Comparison of ENCODE assay signal across 9 cellular contexts in genomic region chr4:51895158-51895557, GRCh38. TPM values are rescaled to one million over a fixed set of nuclear protein-coding genes. Genes with fewer than 3 reads are reported as not detected.
DNase-seq lines count a peak whose midpoint lies in the region; ATAC-seq, FAIRE-seq and TF ChIP-seq lines count a peak whose summit lies in the region.
"Had no signal": no experiment of that assay in that cellular context is flagged by ENCODE, and none has a peak within 500 bp of the region (broad histone marks: within the 10 kb centered on the region; RNA-seq: fewer than 3 reads in every experiment).

No MANE protein-coding gene starts in this region.

- no peak overlapping the region for H3K9ac ChIP-seq in GM12878 (ENCODE audit: control insufficient read depth, insufficient read depth, low read length)
- H3K9ac ChIP-seq: parathyroid adenoma had no signal

- in situ Hi-C loops in GM12878 (cut with MboI) = no loop called here

- TF ChIP-seq CTCF in GM10248 (IDR thresholded peaks at IDR 0.05; ENCODE audit: control extremely low read depth, extremely low read depth, low read depth, missing control alignments) = no peak
- no peak for TF ChIP-seq CTCF in GM12878 (IDR thresholded peaks at IDR 0.05 in 2 of 3, conservative IDR thresholded peaks at IDR 0.05 in 1 of 3; ENCODE audit: control insufficient read depth in 2 of 3, extremely low read depth in 1 of 3, insufficient read depth in 1 of 3, low read depth in 3 of 3, low read length in 3 of 3)
- no peak for TF ChIP-seq CTCF in omental fat pad (IDR thresholded peaks at IDR 0.05)

- DNase-seq in GM10248 (ENCODE audit: extremely low spot score) (peak; percentile 32), GM12878 (ENCODE audit: low read depth, low spot score) (no peak), NCI-H2107 treated with DMSO at 0.1 percent for 48 hours (lab: John Stamatoyannopoulos, UW; ENCODE audit: unreplicated experiment) (no peak), NCI-H774 (lab: John Stamatoyannopoulos, UW) (no peak), NCI-H524 (lab: John Stamatoyannopoulos, UW) (no peak), omental fat pad (ENCODE audit: low spot score) (no peak)

- WGBS in GM12878 (ENCODE audit: insufficient coverage, insufficient replicate concordance, low lambda C conversion rate, missing lambda C conversion rate) = 4% methylated on average over 3 of the region's 3 CpGs

- POLR2A ChIA-PET in GM10248 (lab: Yijun Ruan, JAX) (no interaction called here), GM12878 (lab: Charles Lee) (interaction anchor here (0.6 to 1.3 kb wide), 4 partner anchors 11 to 144 kb away, joined by 3 to 6 read pairs (median 4); no protein-coding TSS in a partner anchor)

- intact Hi-C loops in GM12878 (cut with micrococcal nuclease; ENCODE audit: unreplicated experiment) = no loop called here

- no peaks in the 10 kb centered on the region for H4K20me1 ChIP-seq in GM12878 (ENCODE audit: control insufficient read depth, insufficient read depth)

- peaks cover 10% of the 10 kb centered on the region; the same call in 1 of the 2 replicates for H3K4me1 ChIP-seq in GM12878 (ENCODE audit: control insufficient read depth, insufficient read depth, low read length)
- H3K4me1 ChIP-seq: parathyroid adenoma had no signal

- no peak overlapping the region for H3K4me2 ChIP-seq in GM12878 (ENCODE audit: control insufficient read depth, insufficient read depth)

- CTCF ChIA-PET in GM10248 (lab: Yijun Ruan, JAX) (interaction anchor here (0.8 to 4.2 kb wide), 19 partner anchors 8 to 767 kb away, joined by 3 to 41 read pairs (median 6); partner anchors contain the start of gene DCUN1D4), GM12878 (lab: Yijun Ruan, JAX) (interaction anchor here (0.6 to 2.7 kb wide), 21 partner anchors 8 to 695 kb away, joined by 3 to 27 read pairs (median 4); partner anchors contain the start of genes DCUN1D4 and SPATA18)

- no peak overlapping the region for H3K4me3 ChIP-seq in GM12878

- no peak overlapping the region for H3K27ac ChIP-seq in GM12878 (ENCODE audit: control insufficient read depth, insufficient read depth)
- H3K27ac ChIP-seq: parathyroid adenoma had no signal

- SMC1A ChIA-PET in GM12878 (lab: Charles Lee; ENCODE audit: uncharacterized antibody, unreplicated experiment) = interaction anchor here (1.3 to 3.7 kb wide), 5 partner anchors 9 to 128 kb away, joined by 3 to 19 read pairs (median 4); no protein-coding TSS in a partner anchor

- H3K27me3 ChIP-seq in GM12878 (replicated peaks in 1 of 2; ENCODE audit: control insufficient read depth in 2 of 2, insufficient read depth in 2 of 2, low read length in 1 of 2) = no peaks in the 10 kb centered on the region

- FAIRE-seq in GM12878 (lab: Jason Lieb, UNC) = no peak

- no peak for TF ChIP-seq EP300 in GM12878 (IDR thresholded peaks at IDR 0.05; ENCODE audit: borderline replicate concordance in 1 of 2, control insufficient read depth in 1 of 2, low read depth in 2 of 2, low read length in 2 of 2)

- H2AFZ ChIP-seq in GM12878 (ENCODE audit: control insufficient read depth, low read depth, low read length) = no peak overlapping the region
- H2AFZ ChIP-seq: parathyroid adenoma had no signal

- no peak for TF ChIP-seq RAD21 in GM12878 (IDR thresholded peaks at IDR 0.05; ENCODE audit: insufficient read depth, low read depth, low read length)

- no peaks in the 10 kb centered on the region for H3K79me2 ChIP-seq in GM12878 (ENCODE audit: control insufficient read depth, insufficient read depth, low read length)
- H3K79me2 ChIP-seq: parathyroid adenoma had no signal

- ATAC-seq in GM19372 (IDR thresholded peaks at IDR 0.05; ENCODE audit: low read depth, unreplicated experiment) (peak; percentile 40), HG03060 (IDR thresholded peaks at IDR 0.05; ENCODE audit: low read depth, unreplicated experiment) (peak; percentile 43), GM12878 (peak; percentile 82), omental fat pad (ENCODE audit: low FRiP score) (no peak)

- TF ChIP-seq POLR2A in GM12878 (IDR thresholded peaks at IDR 0.05; ENCODE audit: low read depth, low read length) = no peak

- H3K9me3 ChIP-seq in GM12878 (replicated peaks; ENCODE audit: control insufficient read depth, insufficient read depth, low read length) = no peaks in the 10 kb centered on the region

- no TSS peak for BruUV-seq in GM12878 (replicated peaks; lab: Mats Ljungman, UMichigan)

- RAD21 ChIA-PET in GM12878 (lab: Charles Lee; ENCODE audit: unreplicated experiment) = interaction anchor here (0.6 kb wide), 4 partner anchors 22 to 1151 kb away, joined by 3 to 4 read pairs (median 3); no protein-coding TSS in a partner anchor

- H3K36me3 ChIP-seq in GM12878 (ENCODE audit: control insufficient read depth in 2 of 2, insufficient read depth in 2 of 2, low read length in 1 of 2) = peaks cover 1 to 6% of the 10 kb centered on the region in 2 experiments

TF ChIP-seq in GM12878, 131 proteins besides CTCF, POLR2A, EP300 and RAD21:
- TF ChIP-seq JUNB (IDR thresholded peaks at IDR 0.05) (peak; percentile 7; the same call in 1 of the 2 replicates), GATAD2B (conservative IDR thresholded peaks at IDR 0.05; ENCODE audit: low read depth) (no peak), ATF7 (IDR thresholded peaks at IDR 0.05; ENCODE audit: low read depth) (no peak), ZNF622 (IDR thresholded peaks at IDR 0.05) (no peak), RUNX3 (IDR thresholded peaks at IDR 0.05; ENCODE audit: low read length) (no peak), PBX3 (IDR thresholded peaks at IDR 0.05; ENCODE audit: insufficient replicate concordance, low read depth, low read length) (no peak)

RNA-seq across cellular contexts. Expression of gene DCUN1D4, which starts 52.2 kb away (rescaled TPM):
- total RNA-seq in GM12878 (2013; cell fraction: nucleolus; rRNA removed) = 85.1 and 104 TPM in 2 replicates
- total RNA-seq in GM12878 (2014; rRNA removed) (8.9 and 11.7 TPM in 2 replicates), GM12878 (2014; rRNA removed; fragmentation: Illumina TruSeq; extraction: Trizol) (15.7 and 16.0 TPM in 2 replicates), GM12878 (2021) (20.8 and 22.1 TPM in 2 replicates), omental fat pad (10 to 100 TPM; 27.6 to 50.9 (median 42.1) TPM)
- 11.4 TPM for polyA plus RNA-seq in GM12878 (2011; ENCODE audit: low read depth)
- polyA plus RNA-seq in GM12878 (2011; rRNA removed) (62.6 and 82.7 TPM in 2 replicates), GM12878 (2014; fragmentation: Illumina TruSeq; extraction: Trizol) (16.7 and 16.8 TPM in 2 replicates), GM12878 (2014; fragmentation: Nextera tagmentation; extraction: Ambion mirVana) (10 to 100 TPM in 1 of 2 experiments, 1 to 10 TPM in 1; 7.1 to 12.0 TPM), GM12878 (2014; rRNA removed) (16.9 and 18.4 TPM in 2 replicates), GM12878 (2016; fragmentation: Nextera tagmentation; extraction: Ambion mirVana) (10 to 100 TPM; 19.2 to 20.6 TPM)
- 35.5 and 37.3 TPM in 2 replicates for polyA plus RNA-seq in GM12878 (2011; cell fraction: cytosol; rRNA removed)
- polyA plus RNA-seq in GM12878 (2011; cell fraction: nucleus; rRNA removed) = 125 and 186 TPM in 2 replicates
- polyA plus RNA-seq in GM12878 (2012) = 9.2 and 18.3 TPM in 2 replicates
- 91.8 and 104 TPM in 2 replicates for polyA minus RNA-seq in GM12878 (2011; rRNA and poly(A)+ RNA removed)
- 19.2 and 20.5 TPM in 2 replicates for polyA minus RNA-seq in GM12878 (2011; cell fraction: cytosol; rRNA and poly(A)+ RNA removed)
- polyA minus RNA-seq in GM12878 (2011; cell fraction: nucleus; rRNA and poly(A)+ RNA removed) = 60.2 and 75.0 TPM in 2 replicates
